1 cellular context compared by ENCODE assay signal in the genomic region with DNA sequence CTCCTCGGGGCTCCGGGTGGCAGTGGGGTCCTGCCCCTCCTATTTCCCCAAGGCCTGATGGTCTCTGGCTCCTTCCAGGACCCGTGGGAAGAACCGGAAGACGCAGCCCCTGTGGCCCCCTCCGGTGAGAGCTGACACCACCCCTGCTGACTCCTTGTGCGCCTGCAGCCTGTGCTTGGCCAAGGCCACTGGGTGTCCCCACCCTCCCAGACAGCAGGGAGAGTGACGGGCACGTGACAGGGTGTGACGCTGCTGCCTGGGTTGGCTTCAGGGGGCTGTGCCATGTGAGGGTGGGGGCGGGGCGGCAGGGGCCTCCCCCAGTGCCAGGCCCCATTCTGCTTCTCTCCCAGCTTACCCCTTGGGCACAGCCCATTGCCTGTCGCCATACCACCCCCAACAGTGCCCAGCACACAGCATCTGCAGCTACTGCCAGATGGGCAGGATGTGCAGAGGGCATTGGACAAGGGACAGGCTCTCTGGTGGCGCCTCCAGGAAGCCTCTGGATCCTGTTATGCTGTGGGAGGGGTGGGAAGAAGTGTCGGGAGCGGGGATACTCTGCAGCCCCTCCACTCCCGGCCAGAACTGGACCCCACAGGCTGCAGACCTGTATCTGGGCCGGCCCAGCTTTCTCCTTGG.
TF ChIP-seq lines count a peak whose summit lies in the region.

No MANE protein-coding gene starts in this region.

TF ChIP-seq in HepG2, 621 proteins besides CTCF, POLR2A, EP300 and RAD21 (continues in another document):
- TF ChIP-seq HDAC1 (CRISPR knock-in tag; IDR thresholded peaks at IDR 0.05) (no peak), NCOR1 (IDR thresholded peaks at IDR 0.05; ENCODE audit: borderline replicate concordance, low read length) (no peak), ARID4A (CRISPR knock-in tag; IDR thresholded peaks at IDR 0.05; ENCODE audit: borderline replicate concordance) (no peak), SMAD9 (CRISPR knock-in tag; IDR thresholded peaks at IDR 0.05) (no peak), ZNF558 (CRISPR knock-in tag; IDR thresholded peaks at IDR 0.05; ENCODE audit: borderline replicate concordance) (no peak), ZBTB20 (CRISPR knock-in tag; IDR thresholded peaks at IDR 0.05; ENCODE audit: borderline replicate concordance, low read depth) (no peak), ARID2 (CRISPR knock-in tag; IDR thresholded peaks at IDR 0.05; ENCODE audit: borderline replicate concordance) (no peak), SETDB1 (CRISPR knock-in tag; IDR thresholded peaks at IDR 0.05; ENCODE audit: borderline replicate concordance) (no peak), NFE2L2 (IDR thresholded peaks at IDR 0.05; ENCODE audit: low read length) (no peak), SPEN (CRISPR knock-in tag; IDR thresholded peaks at IDR 0.05; ENCODE audit: low read depth) (no peak), BHLHE40 (IDR thresholded peaks at IDR 0.05; ENCODE audit: low read length) (peak; percentile 80), NR2C2 (CRISPR knock-in tag; IDR thresholded peaks at IDR 0.05; ENCODE audit: borderline replicate concordance) (no peak), ZBTB43 (CRISPR knock-in tag; conservative IDR thresholded peaks at IDR 0.05) (no peak), EZH2 (conservative IDR thresholded peaks at IDR 0.05; ENCODE audit: low read depth, low read length) (no peak), ZNF530 (CRISPR knock-in tag; IDR thresholded peaks at IDR 0.05; ENCODE audit: low read depth) (no peak), ZNF329 (CRISPR knock-in tag; IDR thresholded peaks at IDR 0.05; ENCODE audit: low read depth) (no peak), KDM2A (CRISPR knock-in tag; IDR thresholded peaks at IDR 0.05; ENCODE audit: borderline replicate concordance, low read depth) (peak; percentile 59; the same call in 1 of the 2 replicates), TMF1 (CRISPR knock-in tag; IDR thresholded peaks at IDR 0.05; ENCODE audit: low read depth) (no peak), CHCHD3 (CRISPR knock-in tag; IDR thresholded peaks at IDR 0.05) (no peak), ZNF234 (CRISPR knock-in tag; conservative IDR thresholded peaks at IDR 0.05) (no peak), MTF1 (CRISPR knock-in tag; IDR thresholded peaks at IDR 0.05) (no peak), IRF2 (CRISPR knock-in tag; IDR thresholded peaks at IDR 0.05) (no peak), ZMAT5 (CRISPR knock-in tag; IDR thresholded peaks at IDR 0.05; ENCODE audit: borderline replicate concordance, low read depth) (no peak), ZFP82 (CRISPR knock-in tag; IDR thresholded peaks at IDR 0.05; ENCODE audit: borderline replicate concordance) (no peak), HES4 (CRISPR knock-in tag; IDR thresholded peaks at IDR 0.05; ENCODE audit: borderline replicate concordance) (no peak), GABPA (IDR thresholded peaks at IDR 0.05; ENCODE audit: low read depth, low read length) (no peak), GABPA (CRISPR knock-in tag; IDR thresholded peaks at IDR 0.05; ENCODE audit: low read depth) (peak; percentile 45), SAP130 (CRISPR knock-in tag; IDR thresholded peaks at IDR 0.05; ENCODE audit: low read depth) (0 out of 2 replicates have a peak, but pooled peaks have one; percentile 38), ZNF546 (CRISPR knock-in tag; conservative IDR thresholded peaks at IDR 0.05) (no peak), DNMT1 (CRISPR knock-in tag; IDR thresholded peaks at IDR 0.05) (no peak), MXD1 (CRISPR knock-in tag; IDR thresholded peaks at IDR 0.05) (no peak), EHMT2 (IDR thresholded peaks at IDR 0.05; ENCODE audit: borderline replicate concordance, low read depth, low read length) (no peak), ARID3A (IDR thresholded peaks at IDR 0.05; ENCODE audit: low read depth, low read length) (no peak)
- TF ChIP-seq, protein P1, sequence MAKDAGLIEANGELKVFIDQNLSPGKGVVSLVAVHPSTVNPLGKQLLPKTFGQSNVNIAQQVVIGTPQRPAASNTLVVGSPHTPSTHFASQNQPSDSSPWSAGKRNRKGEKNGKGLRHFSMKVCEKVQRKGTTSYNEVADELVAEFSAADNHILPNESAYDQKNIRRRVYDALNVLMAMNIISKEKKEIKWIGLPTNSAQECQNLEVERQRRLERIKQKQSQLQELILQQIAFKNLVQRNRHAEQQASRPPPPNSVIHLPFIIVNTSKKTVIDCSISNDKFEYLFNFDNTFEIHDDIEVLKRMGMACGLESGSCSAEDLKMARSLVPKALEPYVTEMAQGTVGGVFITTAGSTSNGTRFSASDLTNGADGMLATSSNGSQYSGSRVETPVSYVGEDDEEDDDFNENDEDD (CRISPR knock-in tag; IDR thresholded peaks at IDR 0.05; ENCODE audit: borderline replicate concordance), result no peak
- TF ChIP-seq, protein P2, sequence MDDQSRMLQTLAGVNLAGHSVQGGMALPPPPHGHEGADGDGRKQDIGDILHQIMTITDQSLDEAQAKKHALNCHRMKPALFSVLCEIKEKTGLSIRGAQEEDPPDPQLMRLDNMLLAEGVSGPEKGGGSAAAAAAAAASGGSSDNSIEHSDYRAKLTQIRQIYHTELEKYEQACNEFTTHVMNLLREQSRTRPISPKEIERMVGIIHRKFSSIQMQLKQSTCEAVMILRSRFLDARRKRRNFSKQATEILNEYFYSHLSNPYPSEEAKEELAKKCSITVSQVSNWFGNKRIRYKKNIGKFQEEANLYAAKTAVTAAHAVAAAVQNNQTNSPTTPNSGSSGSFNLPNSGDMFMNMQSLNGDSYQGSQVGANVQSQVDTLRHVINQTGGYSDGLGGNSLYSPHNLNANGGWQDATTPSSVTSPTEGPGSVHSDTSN (CRISPR knock-in tag; IDR thresholded peaks at IDR 0.05; ENCODE audit: borderline replicate concordance), result no peak
- TF ChIP-seq, protein P3, sequence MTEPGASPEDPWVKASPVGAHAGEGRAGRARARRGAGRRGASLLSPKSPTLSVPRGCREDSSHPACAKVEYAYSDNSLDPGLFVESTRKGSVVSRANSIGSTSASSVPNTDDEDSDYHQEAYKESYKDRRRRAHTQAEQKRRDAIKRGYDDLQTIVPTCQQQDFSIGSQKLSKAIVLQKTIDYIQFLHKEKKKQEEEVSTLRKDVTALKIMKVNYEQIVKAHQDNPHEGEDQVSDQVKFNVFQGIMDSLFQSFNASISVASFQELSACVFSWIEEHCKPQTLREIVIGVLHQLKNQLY (CRISPR knock-in tag; IDR thresholded peaks at IDR 0.05), result peak; percentile 26; the same call in 1 of the 2 replicates
- TF ChIP-seq, protein P4, sequence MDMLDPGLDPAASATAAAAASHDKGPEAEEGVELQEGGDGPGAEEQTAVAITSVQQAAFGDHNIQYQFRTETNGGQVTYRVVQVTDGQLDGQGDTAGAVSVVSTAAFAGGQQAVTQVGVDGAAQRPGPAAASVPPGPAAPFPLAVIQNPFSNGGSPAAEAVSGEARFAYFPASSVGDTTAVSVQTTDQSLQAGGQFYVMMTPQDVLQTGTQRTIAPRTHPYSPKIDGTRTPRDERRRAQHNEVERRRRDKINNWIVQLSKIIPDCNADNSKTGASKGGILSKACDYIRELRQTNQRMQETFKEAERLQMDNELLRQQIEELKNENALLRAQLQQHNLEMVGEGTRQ (IDR thresholded peaks at IDR 0.05; ENCODE audit: low read depth, low read length), result peak; percentile 51; the same call in 1 of the 2 replicates
- TF ChIP-seq, protein P4 (CRISPR knock-in tag; IDR thresholded peaks at IDR 0.05; ENCODE audit: borderline replicate concordance), result peak; percentile 74; the same call in 1 of the 2 replicates
- TF ChIP-seq, protein P5, sequence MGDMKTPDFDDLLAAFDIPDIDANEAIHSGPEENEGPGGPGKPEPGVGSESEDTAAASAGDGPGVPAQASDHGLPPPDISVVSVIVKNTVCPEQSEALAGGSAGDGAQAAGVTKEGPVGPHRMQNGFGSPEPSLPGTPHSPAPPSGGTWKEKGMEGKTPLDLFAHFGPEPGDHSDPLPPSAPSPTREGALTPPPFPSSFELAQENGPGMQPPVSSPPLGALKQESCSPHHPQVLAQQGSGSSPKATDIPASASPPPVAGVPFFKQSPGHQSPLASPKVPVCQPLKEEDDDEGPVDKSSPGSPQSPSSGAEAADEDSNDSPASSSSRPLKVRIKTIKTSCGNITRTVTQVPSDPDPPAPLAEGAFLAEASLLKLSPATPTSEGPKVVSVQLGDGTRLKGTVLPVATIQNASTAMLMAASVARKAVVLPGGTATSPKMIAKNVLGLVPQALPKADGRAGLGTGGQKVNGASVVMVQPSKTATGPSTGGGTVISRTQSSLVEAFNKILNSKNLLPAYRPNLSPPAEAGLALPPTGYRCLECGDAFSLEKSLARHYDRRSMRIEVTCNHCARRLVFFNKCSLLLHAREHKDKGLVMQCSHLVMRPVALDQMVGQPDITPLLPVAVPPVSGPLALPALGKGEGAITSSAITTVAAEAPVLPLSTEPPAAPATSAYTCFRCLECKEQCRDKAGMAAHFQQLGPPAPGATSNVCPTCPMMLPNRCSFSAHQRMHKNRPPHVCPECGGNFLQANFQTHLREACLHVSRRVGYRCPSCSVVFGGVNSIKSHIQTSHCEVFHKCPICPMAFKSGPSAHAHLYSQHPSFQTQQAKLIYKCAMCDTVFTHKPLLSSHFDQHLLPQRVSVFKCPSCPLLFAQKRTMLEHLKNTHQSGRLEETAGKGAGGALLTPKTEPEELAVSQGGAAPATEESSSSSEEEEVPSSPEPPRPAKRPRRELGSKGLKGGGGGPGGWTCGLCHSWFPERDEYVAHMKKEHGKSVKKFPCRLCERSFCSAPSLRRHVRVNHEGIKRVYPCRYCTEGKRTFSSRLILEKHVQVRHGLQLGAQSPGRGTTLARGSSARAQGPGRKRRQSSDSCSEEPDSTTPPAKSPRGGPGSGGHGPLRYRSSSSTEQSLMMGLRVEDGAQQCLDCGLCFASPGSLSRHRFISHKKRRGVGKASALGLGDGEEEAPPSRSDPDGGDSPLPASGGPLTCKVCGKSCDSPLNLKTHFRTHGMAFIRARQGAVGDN (CRISPR knock-in tag; IDR thresholded peaks at IDR 0.05), result peak; percentile 54
- TF ChIP-seq, protein P6, sequence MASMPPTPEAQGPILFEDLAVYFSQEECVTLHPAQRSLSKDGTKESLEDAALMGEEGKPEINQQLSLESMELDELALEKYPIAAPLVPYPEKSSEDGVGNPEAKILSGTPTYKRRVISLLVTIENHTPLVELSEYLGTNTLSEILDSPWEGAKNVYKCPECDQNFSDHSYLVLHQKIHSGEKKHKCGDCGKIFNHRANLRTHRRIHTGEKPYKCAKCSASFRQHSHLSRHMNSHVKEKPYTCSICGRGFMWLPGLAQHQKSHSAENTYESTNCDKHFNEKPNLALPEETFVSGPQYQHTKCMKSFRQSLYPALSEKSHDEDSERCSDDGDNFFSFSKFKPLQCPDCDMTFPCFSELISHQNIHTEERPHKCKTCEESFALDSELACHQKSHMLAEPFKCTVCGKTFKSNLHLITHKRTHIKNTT (CRISPR knock-in tag; IDR thresholded peaks at IDR 0.05), result no peak
